Comparison of ENCODE assay signal across 30 cellular contexts in genomic region chr3:189708375-189708774, GRCh38.
"Had no signal": no experiment of that assay in that cellular context is flagged by ENCODE, and none has a peak within 500 bp of the region (broad histone marks: within the 10 kb centered on the region; RNA-seq: fewer than 3 reads in every experiment).

No MANE protein-coding gene starts in this region.

- H3K9me3 ChIP-seq: heart left ventricle, left lung, lower lobe of right lung, ovary, prostate gland, sigmoid colon, suprapubic skin, tibial artery, upper lobe of right lung had no signal

- H3K36me3 ChIP-seq: heart left ventricle, left lung, lower lobe of right lung, ovary, prostate gland, sigmoid colon, suprapubic skin, tibial artery, upper lobe of right lung had no signal

- H3K4me2 ChIP-seq: smooth muscle cell had no signal

- DNase-seq: activated CD4-positive, alpha-beta T cell treated with anti-CD3 and anti-CD28 coated beads, Interleukin-2, amount 10 ng/mL, durations not matched to agents 7 days and 5 days; activated CD4-positive, CD25-positive, alpha-beta regulatory T cell treated with anti-CD3 and anti-CD28 coated beads, Interleukin-2, amount 50 U/mL, for 72 hours; activated CD8-positive, alpha-beta T cell treated with anti-CD3 and anti-CD28 coated beads for 36 hours; activated gamma-delta T cell treated with Interleukin-2 at 50 U/mL for 16 hours; activated naive CD8-positive, alpha-beta T cell treated with anti-CD3 and anti-CD28 coated beads, Interleukin-2, amount 50 U/mL, for 24 hours; activated T-cell treated with anti-CD3 and anti-CD28 coated beads, Interleukin-2, amount 50 U/mL, for 4 hours; amygdala; central memory CD4-positive, alpha-beta T cell; foreskin fibroblast; heart left ventricle; hypothalamus; immature natural killer cell; kidney glomerular epithelial cell; left lung; lower lobe of right lung; mesenchymal stem cell; ovary; sigmoid colon; stimulated activated CD4-positive, alpha-beta T cell treated with anti-CD3 and anti-CD28 coated beads, Interleukin-2, amount 100 ng/mL, for 24 hours; stimulated activated naive B cell treated with anti-CD40 and anti-IgM and Interleukin-4, amounts not matched to agents 10 μg/mL and 1 μg/mL and 100 μg/mL, for 72 hours; T-helper 9 cell; tibial artery; upper lobe of right lung had no signal

- H3K27me3 ChIP-seq: heart left ventricle, left lung, ovary, sigmoid colon, suprapubic skin, tibial artery, upper lobe of right lung had no signal

- H3K4me3 ChIP-seq: heart left ventricle, left lung, lower lobe of right lung, ovary, prostate gland, sigmoid colon, smooth muscle cell, suprapubic skin, tibial artery, upper lobe of right lung had no signal

- H3K4me1 ChIP-seq: prostate gland, upper lobe of right lung had no signal

- H3K27ac ChIP-seq: heart left ventricle, left lung, lower lobe of right lung, ovary, prostate gland, sigmoid colon, suprapubic skin, tibial artery, upper lobe of right lung had no signal

- FAIRE-seq: endothelial cell of umbilical vein had no signal

- ATAC-seq: activated CD8-positive, alpha-beta T cell treated with anti-CD3 and anti-CD28 coated beads for 36 hours; activated naive CD8-positive, alpha-beta T cell treated with anti-CD3 and anti-CD28 coated beads, Interleukin-2, amount 50 U/mL, for 24 hours; activated T-cell treated with anti-CD3 and anti-CD28 coated beads, Interleukin-2, amount 50 U/mL, for 4 hours; activated T-helper 17 cell treated with anti-CD3 and anti-CD28 coated beads, Interleukin-2, amount 50 U/mL, for 72 hours; esophagus mucosa; heart left ventricle; left lung; lower lobe of right lung; natural killer cell treated with Interleukin-12 subunit alpha and Interleukin-12 subunit beta and Interleukin-15 and Interleukin-18, amount 100 ng/mL, for 72 hours; stimulated activated naive B cell treated with anti-CD40 and anti-IgM and Interleukin-4, amounts not matched to agents 10 μg/mL and 1 μg/mL and 100 μg/mL, for 72 hours; upper lobe of right lung had no signal
